Comparison of ENCODE assay signal across 8 cellular contexts in genomic region chrX:23662853-23663252, GRCh38. TPM values are rescaled to one million over a fixed set of nuclear protein-coding genes. Genes with fewer than 3 reads are reported as not detected.
DNase-seq lines count a peak whose midpoint lies in the region; ATAC-seq and TF ChIP-seq lines count a peak whose summit lies in the region.

No MANE protein-coding gene starts in this region.

- peaks cover 0 to 3% of the 10 kb centered on the region in 2 donors for H3K4me1 ChIP-seq in right atrium auricular region

- H3K27ac Mint-ChIP-seq in activated naive CD4-positive, alpha-beta T cell treated with anti-CD3 and anti-CD28 coated beads, Interleukin-2, amount 50 U/mL, for 72 hours, result peak overlapping the region; percentile 95 to 97
- no peak overlapping the region for H3K27ac Mint-ChIP-seq in progenitor cell of endocrine pancreas

- peak; percentile 2 for DNase-seq in stimulated activated CD4-positive, alpha-beta T cell treated with anti-CD3 and anti-CD28 coated beads, Interleukin-2, amount 100 ng/mL, for 4 hours (ENCODE audit: low read depth)
- DNase-seq in stimulated activated CD4-positive, alpha-beta T cell treated with anti-CD3 and anti-CD28 coated beads, Interleukin-2, amount 100 ng/mL, for 48 hours, result no peak
- DNase-seq in activated naive CD4-positive, alpha-beta T cell treated with anti-CD3 and anti-CD28 coated beads, Interleukin-2, amount 50 U/mL, for 72 hours (ENCODE audit: low spot score in 2 of 2), result peak in 1 of 2 donors; percentile 5
- DNase-seq in progenitor cell of endocrine pancreas (ENCODE audit: low spot score, unreplicated experiment), result no peak
- DNase-seq in right atrium auricular region (ENCODE audit: low spot score), result no peak
- no peak for DNase-seq in SHP77 (lab: John Stamatoyannopoulos, UW)
- no peak for DNase-seq in SIG-M5 treated with dmso at 0.1 percent for 504 hours (lab: John Stamatoyannopoulos, UW; ENCODE audit: unreplicated experiment)

- peak; percentile 45 for ATAC-seq in HG02840 (IDR thresholded peaks at IDR 0.05; ENCODE audit: low FRiP score, unreplicated experiment)
- peak; percentile 81 to 84 for ATAC-seq in activated naive CD4-positive, alpha-beta T cell treated with anti-CD3 and anti-CD28 coated beads, Interleukin-2, amount 50 U/mL, for 72 hours

- no peaks in the 10 kb centered on the region for H3K27me3 Mint-ChIP-seq in progenitor cell of endocrine pancreas

- no peak for TF ChIP-seq CTCF in progenitor cell of endocrine pancreas (IDR thresholded peaks at IDR 0.05; ENCODE audit: unreplicated experiment)
- no peak for TF ChIP-seq CTCF in right atrium auricular region (IDR thresholded peaks at IDR 0.05)

- H3K4me1 Mint-ChIP-seq in progenitor cell of endocrine pancreas (ENCODE audit: low read depth), result peaks cover 29% of the 10 kb centered on the region

- H3K27ac ChIP-seq in right atrium auricular region, result no peak overlapping the region

- no peaks in the 10 kb centered on the region for H3K27me3 ChIP-seq in right atrium auricular region

- H3K36me3 ChIP-seq in right atrium auricular region, result no peaks in the 10 kb centered on the region

- H3K9me3 ChIP-seq in right atrium auricular region, result no peaks in the 10 kb centered on the region

- no peak overlapping the region for H3K4me3 Mint-ChIP-seq in progenitor cell of endocrine pancreas (ENCODE audit: low read depth)

- H3K9me3 Mint-ChIP-seq in activated naive CD4-positive, alpha-beta T cell treated with anti-CD3 and anti-CD28 coated beads, Interleukin-2, amount 50 U/mL, for 72 hours, result no peaks in the 10 kb centered on the region
- H3K9me3 Mint-ChIP-seq in progenitor cell of endocrine pancreas (ENCODE audit: low read depth), result no peaks in the 10 kb centered on the region

- H3K36me3 Mint-ChIP-seq in activated naive CD4-positive, alpha-beta T cell treated with anti-CD3 and anti-CD28 coated beads, Interleukin-2, amount 50 U/mL, for 72 hours, result no peaks in the 10 kb centered on the region
- H3K36me3 Mint-ChIP-seq in progenitor cell of endocrine pancreas (ENCODE audit: insufficient read depth), result no peaks in the 10 kb centered on the region

- no peak overlapping the region for H3K4me3 ChIP-seq in right atrium auricular region

RNA-seq across cellular contexts. Expression of gene PRDX4, which starts 4.4 kb away (rescaled TPM):
- 10 to 100 TPM; 42.6 to 48.2 TPM for total RNA-seq in activated naive CD4-positive, alpha-beta T cell treated with anti-CD3 and anti-CD28 coated beads, Interleukin-2, amount 50 U/mL, for 72 hours
- total RNA-seq in progenitor cell of endocrine pancreas (133 and 151 TPM in 2 replicates), right atrium auricular region (10 to 100 TPM; 84.6 to 91.8 TPM)
